3 cellular contexts compared by ENCODE assay signal in the genomic region with DNA sequence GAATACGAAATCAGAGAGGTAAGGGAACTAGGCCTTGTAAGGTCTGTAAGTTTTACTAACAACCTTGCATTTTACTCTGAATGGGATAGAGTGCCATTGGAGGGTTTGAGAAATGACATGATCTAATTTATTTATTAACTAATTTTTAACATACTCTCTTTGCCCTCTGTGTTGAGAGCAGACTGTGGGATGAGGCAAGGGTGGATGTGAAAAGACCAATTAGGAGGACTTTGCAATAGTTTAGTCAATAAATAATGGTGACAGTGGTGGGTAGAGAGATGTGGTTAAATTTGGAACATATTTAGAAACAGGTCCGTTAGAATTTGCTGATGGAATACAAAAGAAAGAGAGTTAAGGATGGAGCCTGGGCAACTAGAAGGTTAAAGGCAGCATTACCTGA.
TF ChIP-seq lines count a peak whose summit lies in the region.

No MANE protein-coding gene starts in this region.

TF ChIP-seq in liver, 16 proteins besides CTCF, POLR2A, EP300 and RAD21:
- TF ChIP-seq SP1 (IDR thresholded peaks at IDR 0.05) (peak; percentile 39), HNF4A (conservative IDR thresholded peaks at IDR 0.05) (peak; percentile 50 to 60), JUND (IDR thresholded peaks at IDR 0.05) (peak in 1 of 2 donors; percentile 12), RXRA (IDR thresholded peaks at IDR 0.05) (peak; percentile 23 to 44)
- TF ChIP-seq, protein P1, sequence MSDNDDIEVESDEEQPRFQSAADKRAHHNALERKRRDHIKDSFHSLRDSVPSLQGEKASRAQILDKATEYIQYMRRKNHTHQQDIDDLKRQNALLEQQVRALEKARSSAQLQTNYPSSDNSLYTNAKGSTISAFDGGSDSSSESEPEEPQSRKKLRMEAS (IDR thresholded peaks at IDR 0.05) = no peak
- TF ChIP-seq, protein P2, sequence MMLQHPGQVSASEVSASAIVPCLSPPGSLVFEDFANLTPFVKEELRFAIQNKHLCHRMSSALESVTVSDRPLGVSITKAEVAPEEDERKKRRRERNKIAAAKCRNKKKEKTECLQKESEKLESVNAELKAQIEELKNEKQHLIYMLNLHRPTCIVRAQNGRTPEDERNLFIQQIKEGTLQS (IDR thresholded peaks at IDR 0.05) = no peak

TF ChIP-seq in HepG2, 621 proteins besides CTCF, POLR2A, EP300 and RAD21 (continues in another document):
- no peak for TF ChIP-seq SIN3B (IDR thresholded peaks at IDR 0.05; ENCODE audit: low read length)
- TF ChIP-seq, protein P3, sequence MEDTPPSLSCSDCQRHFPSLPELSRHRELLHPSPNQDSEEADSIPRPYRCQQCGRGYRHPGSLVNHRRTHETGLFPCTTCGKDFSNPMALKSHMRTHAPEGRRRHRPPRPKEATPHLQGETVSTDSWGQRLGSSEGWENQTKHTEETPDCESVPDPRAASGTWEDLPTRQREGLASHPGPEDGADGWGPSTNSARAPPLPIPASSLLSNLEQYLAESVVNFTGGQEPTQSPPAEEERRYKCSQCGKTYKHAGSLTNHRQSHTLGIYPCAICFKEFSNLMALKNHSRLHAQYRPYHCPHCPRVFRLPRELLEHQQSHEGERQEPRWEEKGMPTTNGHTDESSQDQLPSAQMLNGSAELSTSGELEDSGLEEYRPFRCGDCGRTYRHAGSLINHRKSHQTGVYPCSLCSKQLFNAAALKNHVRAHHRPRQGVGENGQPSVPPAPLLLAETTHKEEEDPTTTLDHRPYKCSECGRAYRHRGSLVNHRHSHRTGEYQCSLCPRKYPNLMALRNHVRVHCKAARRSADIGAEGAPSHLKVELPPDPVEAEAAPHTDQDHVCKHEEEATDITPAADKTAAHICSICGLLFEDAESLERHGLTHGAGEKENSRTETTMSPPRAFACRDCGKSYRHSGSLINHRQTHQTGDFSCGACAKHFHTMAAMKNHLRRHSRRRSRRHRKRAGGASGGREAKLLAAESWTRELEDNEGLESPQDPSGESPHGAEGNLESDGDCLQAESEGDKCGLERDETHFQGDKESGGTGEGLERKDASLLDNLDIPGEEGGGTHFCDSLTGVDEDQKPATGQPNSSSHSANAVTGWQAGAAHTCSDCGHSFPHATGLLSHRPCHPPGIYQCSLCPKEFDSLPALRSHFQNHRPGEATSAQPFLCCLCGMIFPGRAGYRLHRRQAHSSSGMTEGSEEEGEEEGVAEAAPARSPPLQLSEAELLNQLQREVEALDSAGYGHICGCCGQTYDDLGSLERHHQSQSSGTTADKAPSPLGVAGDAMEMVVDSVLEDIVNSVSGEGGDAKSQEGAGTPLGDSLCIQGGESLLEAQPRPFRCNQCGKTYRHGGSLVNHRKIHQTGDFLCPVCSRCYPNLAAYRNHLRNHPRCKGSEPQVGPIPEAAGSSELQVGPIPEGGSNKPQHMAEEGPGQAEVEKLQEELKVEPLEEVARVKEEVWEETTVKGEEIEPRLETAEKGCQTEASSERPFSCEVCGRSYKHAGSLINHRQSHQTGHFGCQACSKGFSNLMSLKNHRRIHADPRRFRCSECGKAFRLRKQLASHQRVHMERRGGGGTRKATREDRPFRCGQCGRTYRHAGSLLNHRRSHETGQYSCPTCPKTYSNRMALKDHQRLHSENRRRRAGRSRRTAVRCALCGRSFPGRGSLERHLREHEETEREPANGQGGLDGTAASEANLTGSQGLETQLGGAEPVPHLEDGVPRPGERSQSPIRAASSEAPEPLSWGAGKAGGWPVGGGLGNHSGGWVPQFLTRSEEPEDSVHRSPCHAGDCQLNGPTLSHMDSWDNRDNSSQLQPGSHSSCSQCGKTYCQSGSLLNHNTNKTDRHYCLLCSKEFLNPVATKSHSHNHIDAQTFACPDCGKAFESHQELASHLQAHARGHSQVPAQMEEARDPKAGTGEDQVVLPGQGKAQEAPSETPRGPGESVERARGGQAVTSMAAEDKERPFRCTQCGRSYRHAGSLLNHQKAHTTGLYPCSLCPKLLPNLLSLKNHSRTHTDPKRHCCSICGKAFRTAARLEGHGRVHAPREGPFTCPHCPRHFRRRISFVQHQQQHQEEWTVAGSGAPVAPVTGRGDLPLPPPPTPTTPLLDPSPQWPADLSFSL (CRISPR knock-in tag; IDR thresholded peaks at IDR 0.05) = no peak
- no peak for TF ChIP-seq SOX13 (IDR thresholded peaks at IDR 0.05)
- TF ChIP-seq SOX13 (CRISPR knock-in tag; conservative IDR thresholded peaks at IDR 0.05 in 1 of 2, IDR thresholded peaks at IDR 0.05 in 1 of 2) = no peak
- TF ChIP-seq, protein P4, sequence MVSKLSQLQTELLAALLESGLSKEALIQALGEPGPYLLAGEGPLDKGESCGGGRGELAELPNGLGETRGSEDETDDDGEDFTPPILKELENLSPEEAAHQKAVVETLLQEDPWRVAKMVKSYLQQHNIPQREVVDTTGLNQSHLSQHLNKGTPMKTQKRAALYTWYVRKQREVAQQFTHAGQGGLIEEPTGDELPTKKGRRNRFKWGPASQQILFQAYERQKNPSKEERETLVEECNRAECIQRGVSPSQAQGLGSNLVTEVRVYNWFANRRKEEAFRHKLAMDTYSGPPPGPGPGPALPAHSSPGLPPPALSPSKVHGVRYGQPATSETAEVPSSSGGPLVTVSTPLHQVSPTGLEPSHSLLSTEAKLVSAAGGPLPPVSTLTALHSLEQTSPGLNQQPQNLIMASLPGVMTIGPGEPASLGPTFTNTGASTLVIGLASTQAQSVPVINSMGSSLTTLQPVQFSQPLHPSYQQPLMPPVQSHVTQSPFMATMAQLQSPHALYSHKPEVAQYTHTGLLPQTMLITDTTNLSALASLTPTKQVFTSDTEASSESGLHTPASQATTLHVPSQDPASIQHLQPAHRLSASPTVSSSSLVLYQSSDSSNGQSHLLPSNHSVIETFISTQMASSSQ (IDR thresholded peaks at IDR 0.05; ENCODE audit: low read depth) = no peak
- TF ChIP-seq, protein P4 (CRISPR knock-in tag; IDR thresholded peaks at IDR 0.05; ENCODE audit: borderline replicate concordance) = no peak
- TF ChIP-seq ZNF383 (CRISPR knock-in tag; IDR thresholded peaks at IDR 0.05; ENCODE audit: borderline replicate concordance) = no peak
- no peak for TF ChIP-seq PAX8 (CRISPR knock-in tag; IDR thresholded peaks at IDR 0.05; ENCODE audit: borderline replicate concordance)
- TF ChIP-seq EEA1 (CRISPR knock-in tag; IDR thresholded peaks at IDR 0.05; ENCODE audit: borderline replicate concordance) = no peak
- no peak for TF ChIP-seq PHF5A (CRISPR knock-in tag; IDR thresholded peaks at IDR 0.05; ENCODE audit: low read depth, unreplicated experiment)

TF ChIP-seq in IMR-90, 13 proteins besides CTCF, POLR2A, EP300 and RAD21:
- TF ChIP-seq BHLHE40 (IDR thresholded peaks at IDR 0.05; ENCODE audit: low read depth, low read length) (no peak), MAFK (IDR thresholded peaks at IDR 0.05; ENCODE audit: low read depth, low read length) (no peak), SMC3 (IDR thresholded peaks at IDR 0.05; ENCODE audit: low read depth, low read length) (no peak), MAZ (IDR thresholded peaks at IDR 0.05; ENCODE audit: borderline replicate concordance, low read depth, low read length) (no peak), FOS (IDR thresholded peaks at IDR 0.05; ENCODE audit: low read depth, low read length) (no peak)
- TF ChIP-seq, protein P5, sequence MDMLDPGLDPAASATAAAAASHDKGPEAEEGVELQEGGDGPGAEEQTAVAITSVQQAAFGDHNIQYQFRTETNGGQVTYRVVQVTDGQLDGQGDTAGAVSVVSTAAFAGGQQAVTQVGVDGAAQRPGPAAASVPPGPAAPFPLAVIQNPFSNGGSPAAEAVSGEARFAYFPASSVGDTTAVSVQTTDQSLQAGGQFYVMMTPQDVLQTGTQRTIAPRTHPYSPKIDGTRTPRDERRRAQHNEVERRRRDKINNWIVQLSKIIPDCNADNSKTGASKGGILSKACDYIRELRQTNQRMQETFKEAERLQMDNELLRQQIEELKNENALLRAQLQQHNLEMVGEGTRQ (IDR thresholded peaks at IDR 0.05; ENCODE audit: low read depth, low read length) = no peak
- TF ChIP-seq, protein P6, sequence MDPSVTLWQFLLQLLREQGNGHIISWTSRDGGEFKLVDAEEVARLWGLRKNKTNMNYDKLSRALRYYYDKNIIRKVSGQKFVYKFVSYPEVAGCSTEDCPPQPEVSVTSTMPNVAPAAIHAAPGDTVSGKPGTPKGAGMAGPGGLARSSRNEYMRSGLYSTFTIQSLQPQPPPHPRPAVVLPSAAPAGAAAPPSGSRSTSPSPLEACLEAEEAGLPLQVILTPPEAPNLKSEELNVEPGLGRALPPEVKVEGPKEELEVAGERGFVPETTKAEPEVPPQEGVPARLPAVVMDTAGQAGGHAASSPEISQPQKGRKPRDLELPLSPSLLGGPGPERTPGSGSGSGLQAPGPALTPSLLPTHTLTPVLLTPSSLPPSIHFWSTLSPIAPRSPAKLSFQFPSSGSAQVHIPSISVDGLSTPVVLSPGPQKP (IDR thresholded peaks at IDR 0.05; ENCODE audit: borderline replicate concordance, low read depth, low read length) = no peak
